Comparison of ENCODE assay signal across 9 cellular contexts in the genomic region with DNA sequence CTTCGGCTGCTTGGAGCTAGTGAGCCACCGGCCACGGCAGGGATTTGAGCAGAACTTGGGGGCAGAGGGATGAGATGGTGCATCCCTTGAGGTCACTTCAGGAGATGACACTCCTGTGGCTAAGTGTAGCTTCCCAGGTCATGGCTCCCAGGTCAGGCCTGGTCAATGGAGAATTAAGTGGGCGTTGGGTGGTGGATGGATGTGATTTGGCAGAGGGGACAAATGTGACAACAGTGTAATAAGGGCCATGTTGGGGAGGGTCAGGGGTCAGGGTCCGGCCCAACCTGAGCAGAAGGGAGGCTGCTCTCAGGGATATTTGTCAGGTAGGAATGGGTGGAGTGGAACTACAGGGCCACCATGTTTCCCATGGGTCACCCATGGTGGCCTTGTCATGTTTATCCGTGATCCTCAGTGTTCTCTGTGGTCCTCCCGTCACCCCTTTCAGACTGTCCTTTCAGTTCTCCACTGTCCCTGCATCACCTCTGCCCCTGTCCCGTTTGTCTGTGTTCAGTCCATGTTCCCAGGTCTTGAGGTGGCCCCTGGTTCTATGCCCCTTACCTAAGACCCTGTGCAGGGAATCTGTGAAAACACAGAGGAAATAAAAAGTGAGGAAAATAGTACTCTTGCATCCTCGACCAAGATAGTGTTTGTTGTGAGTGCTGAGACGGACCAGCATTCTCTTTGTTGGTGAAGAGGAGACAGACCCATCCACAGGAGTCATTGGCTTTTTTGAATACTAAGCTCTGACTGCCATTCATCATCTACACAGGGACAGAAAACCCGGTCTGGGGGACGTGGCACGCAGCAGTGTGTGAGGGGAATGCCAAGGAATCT. TPM values are rescaled to one million over a fixed set of nuclear protein-coding genes. Genes with fewer than 3 reads are reported as not detected.
DNase-seq lines count a peak whose midpoint lies in the region; ATAC-seq and TF ChIP-seq lines count a peak whose summit lies in the region.
"Had no signal": no experiment of that assay in that cellular context is flagged by ENCODE, and none has a peak within 500 bp of the region (broad histone marks: within the 10 kb centered on the region; RNA-seq: fewer than 3 reads in every experiment).

No MANE protein-coding gene starts in this region.

- H3K36me3 Mint-ChIP-seq in CD8-positive, alpha-beta memory T cell = peaks cover 0 to 11% (median 0%) of the 10 kb centered on the region in 3 donors
- no peaks in the 10 kb centered on the region for H3K36me3 Mint-ChIP-seq in osteocyte (ENCODE audit: unreplicated experiment)

- no peaks in the 10 kb centered on the region for H3K9me3 Mint-ChIP-seq in CD8-positive, alpha-beta memory T cell
- H3K9me3 Mint-ChIP-seq in osteocyte (ENCODE audit: unreplicated experiment) = no peaks in the 10 kb centered on the region

- peak overlapping the region; percentile 93 for H3K4me3 ChIP-seq in CD8-positive, alpha-beta memory T cell (ENCODE audit: low read length)
- peak overlapping the region; percentile 95 for H3K4me3 ChIP-seq in PC-9
- peak overlapping the region; percentile 93 for H3K4me3 ChIP-seq in epithelial cell of esophagus (ENCODE audit: low read length)

- H3K27me3 Mint-ChIP-seq in CD8-positive, alpha-beta memory T cell = peaks cover 18 to 27% of the 10 kb centered on the region in 2 donors
- H3K27me3 Mint-ChIP-seq in osteocyte (ENCODE audit: unreplicated experiment) = peaks cover 27% of the 10 kb centered on the region

- intact Hi-C loops in PC-9 (cut with micrococcal nuclease; ENCODE audit: unreplicated experiment) = no loop called here

- POLR2A ChIA-PET in CD8-positive, alpha-beta memory T cell (lab: Charles Lee) = interaction anchor here (0.6 kb wide), 1 partner anchor 9 kb away, joined by 3 read pairs; no protein-coding TSS in a partner anchor
- POLR2A ChIA-PET in PC-9 (lab: Charles Lee; ENCODE audit: unreplicated experiment) = interaction anchor here (0.6 to 0.7 kb wide), 3 partner anchors 38 to 1543 kb away, joined by 3 to 9 read pairs (median 3); no protein-coding TSS in a partner anchor

- H3K4me3 Mint-ChIP-seq in CD8-positive, alpha-beta memory T cell = peak overlapping the region; percentile 92 to 95 (median 94)
- H3K4me3 Mint-ChIP-seq in osteocyte (ENCODE audit: unreplicated experiment) = peak overlapping the region; percentile 92

- H3K36me3 ChIP-seq in CD8-positive, alpha-beta memory T cell (ENCODE audit: insufficient read depth, low read length) = peaks cover 5% of the 10 kb centered on the region
- H3K36me3 ChIP-seq in PC-9 (ENCODE audit: low read depth) = 0 out of 2 replicates have a peak, but pooled peaks cover 7% of the 10 kb centered on the region

- CTCF ChIA-PET in CD8-positive, alpha-beta memory T cell (lab: Charles Lee) = no interaction called here
- CTCF ChIA-PET in PC-9 (lab: Charles Lee) = no interaction called here

- H2AFZ ChIP-seq in PC-9 = peak overlapping the region; percentile 97

- no peak for ATAC-seq in HG03175 (IDR thresholded peaks at IDR 0.05; ENCODE audit: unreplicated experiment)

- no peak for DNase-seq in CD8-positive, alpha-beta memory T cell
- no peak for DNase-seq in PC-9
- no peak for DNase-seq in epithelial cell of esophagus (ENCODE audit: low read depth)
- DNase-seq in osteocyte (ENCODE audit: extremely low spot score, unreplicated experiment) = no peak
- no peak for DNase-seq in NCI-H2081 treated with DMSO at 0.1 percent for 48 hours (lab: John Stamatoyannopoulos, UW)
- DNase-seq in retina = no peak
- no peak for DNase-seq in CD1c-positive myeloid dendritic cell (ENCODE audit: extremely low spot score)

- no peaks in the 10 kb centered on the region for H3K9me2 ChIP-seq in PC-9 (ENCODE audit: insufficient read depth)

- H3K4me1 Mint-ChIP-seq in CD8-positive, alpha-beta memory T cell = peaks cover 23 to 59% (median 25%) of the 10 kb centered on the region in 3 donors
- peaks cover 60% of the 10 kb centered on the region for H3K4me1 Mint-ChIP-seq in osteocyte (ENCODE audit: unreplicated experiment)

- BruUV-seq in PC-9 (replicated peaks; lab: Mats Ljungman, UMichigan) = no TSS peak

- no peaks in the 10 kb centered on the region for H3K9me3 ChIP-seq in CD8-positive, alpha-beta memory T cell (ENCODE audit: low read length)
- H3K9me3 ChIP-seq in PC-9 (ENCODE audit: insufficient read depth, low read depth) = no peaks in the 10 kb centered on the region

- H3K4me1 ChIP-seq in CD8-positive, alpha-beta memory T cell (ENCODE audit: insufficient read depth, low read length) = peaks cover 37% of the 10 kb centered on the region
- peaks cover 32% of the 10 kb centered on the region for H3K4me1 ChIP-seq in PC-9 (replicated peaks; ENCODE audit: insufficient read depth)

- TF ChIP-seq CTCF in PC-9 (conservative IDR thresholded peaks at IDR 0.05) (no peak), epithelial cell of esophagus (IDR thresholded peaks at IDR 0.05; ENCODE audit: insufficient read depth, low read depth, low read length, missing control alignments) (no peak), osteocyte (IDR thresholded peaks at IDR 0.05) (no peak)

- H3K27me3 ChIP-seq in CD8-positive, alpha-beta memory T cell (ENCODE audit: insufficient read depth, low read length, poor library complexity, severe bottlenecking) = peaks cover 26% of the 10 kb centered on the region
- peaks cover 6% of the 10 kb centered on the region for H3K27me3 ChIP-seq in PC-9 (ENCODE audit: insufficient read depth, low read depth)

- peak overlapping the region; percentile 65 to 97 (median 93) for H3K27ac Mint-ChIP-seq in CD8-positive, alpha-beta memory T cell
- H3K27ac Mint-ChIP-seq in osteocyte (ENCODE audit: unreplicated experiment) = peak overlapping the region; percentile 89

- H4K20me1 ChIP-seq in PC-9 (ENCODE audit: insufficient read depth) = peaks cover 37% of the 10 kb centered on the region

- H3K4me2 ChIP-seq in PC-9 = peak overlapping the region; percentile 97

- H3F3A ChIP-seq in PC-9 (ENCODE audit: insufficient read depth, low read depth) = peaks cover 33% of the 10 kb centered on the region; the same call in 1 of the 2 replicates

- peak overlapping the region; percentile 97 for H3K27ac ChIP-seq in CD8-positive, alpha-beta memory T cell (ENCODE audit: low read depth, low read length)
- H3K27ac ChIP-seq in PC-9 = 0 out of 2 replicates have a peak overlapping the region, but pooled peaks have one; percentile 51

- H3K79me2 ChIP-seq in PC-9 (ENCODE audit: low read depth) = peaks cover 61% of the 10 kb centered on the region

RNA-seq across cellular contexts. Expression of gene SLC25A1, which starts 6.1 kb away (rescaled TPM):
- 10 to 100 TPM; 42.4 to 44.7 TPM for total RNA-seq in CD8-positive, alpha-beta memory T cell
- polyA plus RNA-seq in CD8-positive, alpha-beta memory T cell = 69.9 TPM
- total RNA-seq in PC-9 (2021) (79.1 and 79.9 TPM in 2 replicates), osteocyte (96.1 and 96.2 TPM in 2 replicates)

RNA-seq across cellular contexts. Expression of gene GSC2, which starts 22.3 kb away (rescaled TPM):
- not detected for total RNA-seq in CD8-positive, alpha-beta memory T cell
- not detected for polyA plus RNA-seq in CD8-positive, alpha-beta memory T cell
- total RNA-seq in PC-9 (2021) = not detected in 2 replicates
- total RNA-seq in osteocyte = not detected in 2 replicates
- total RNA-seq: left lobe of liver had no signal

RNA-seq across cellular contexts. Expression of gene ESS2, which starts 28.0 kb away (rescaled TPM):
- total RNA-seq in CD8-positive, alpha-beta memory T cell = 10 to 100 TPM; 18.7 to 19.6 TPM
- 9.3 TPM for polyA plus RNA-seq in CD8-positive, alpha-beta memory T cell
- total RNA-seq in PC-9 (2021) = 10.3 and 14.6 TPM in 2 replicates
- 21.6 TPM in 2 replicates for total RNA-seq in osteocyte

RNA-seq across cellular contexts. Expression of gene TSSK2, which starts 41.3 kb away (rescaled TPM):
- total RNA-seq in CD8-positive, alpha-beta memory T cell = not detected
- not detected for polyA plus RNA-seq in CD8-positive, alpha-beta memory T cell
- total RNA-seq in PC-9 (2021) (not detected in 2 replicates), osteocyte (not detected in 2 replicates)
- total RNA-seq: left lobe of liver had no signal

RNA-seq across cellular contexts. Expression of gene DGCR2, which starts 50.2 kb away (rescaled TPM):
- 10 to 100 TPM; 26.9 to 28.4 TPM for total RNA-seq in CD8-positive, alpha-beta memory T cell
- polyA plus RNA-seq in CD8-positive, alpha-beta memory T cell = 51.7 TPM
- 35.1 and 37.6 TPM in 2 replicates for total RNA-seq in PC-9 (2021)
- 64.4 and 66.3 TPM in 2 replicates for total RNA-seq in osteocyte
